13 cellular contexts compared by ENCODE assay signal in genomic region chr5:76874088-76874581, GRCh38. TPM values are rescaled to one million over a fixed set of nuclear protein-coding genes. Genes with fewer than 3 reads are reported as not detected.
A peak's percentile ranks its signal among the peaks of the same experiment; 100 is the strongest.
DNase-seq lines count a peak whose midpoint lies in the region; ATAC-seq and TF ChIP-seq lines count a peak whose summit lies in the region.
"Had no signal": no experiment of that assay in that cellular context is flagged by ENCODE, and none has a peak within 500 bp of the region (broad histone marks: within the 10 kb centered on the region; RNA-seq: fewer than 3 reads in every experiment).

No MANE protein-coding gene starts in this region.

- peaks cover 18% of the 10 kb centered on the region for H3F3A ChIP-seq in SU-DHL-6 (ENCODE audit: insufficient read depth)

- no peaks in the 10 kb centered on the region for H3K27me3 ChIP-seq in SU-DHL-6 (ENCODE audit: low read length)
- no peaks in the 10 kb centered on the region for H3K27me3 ChIP-seq in vagina
- H3K27me3 ChIP-seq: Peyer's patch had no signal

- peak overlapping the region; percentile 46 for H3K4me3 Mint-ChIP-seq in type B pancreatic cell
- H3K4me3 Mint-ChIP-seq in stimulated activated effector memory CD8-positive, alpha-beta T cell treated with anti-CD3 and anti-CD28 coated beads, Interleukin-12 subunit alpha, Interleukin-12 subunit beta, amount 100 ng/mL, for 72 hours, result no peak overlapping the region

- no peak overlapping the region for H3K27ac Mint-ChIP-seq in type B pancreatic cell
- no peak overlapping the region for H3K27ac Mint-ChIP-seq in stimulated activated effector memory CD8-positive, alpha-beta T cell treated with anti-CD3 and anti-CD28 coated beads, Interleukin-12 subunit alpha, Interleukin-12 subunit beta, amount 100 ng/mL, for 72 hours

- no peaks in the 10 kb centered on the region for H3K4me1 ChIP-seq in vagina
- H3K4me1 ChIP-seq: left ventricle myocardium inferior, Peyer's patch had no signal

- H3K4me2 ChIP-seq in SU-DHL-6 (ENCODE audit: low read depth, low read length, poor library complexity, severe bottlenecking), result peak overlapping the region; percentile 68

- DNase-seq in NCI-H82 (lab: John Stamatoyannopoulos, UW) (peak; percentile 26), NCI-H82 treated with DMSO at 0.1 percent for 48 hours (lab: John Stamatoyannopoulos, UW; ENCODE audit: unreplicated experiment) (no peak), NCI-H1436 treated with DMSO at 0.1 percent for 48 hours (lab: John Stamatoyannopoulos, UW) (peak; percentile 96), type B pancreatic cell (ENCODE audit: extremely low spot score, unreplicated experiment) (no peak), vagina (ENCODE audit: extremely low spot score in 2 of 2) (no peak)
- DNase-seq in stimulated activated effector memory CD8-positive, alpha-beta T cell treated with anti-CD3 and anti-CD28 coated beads, Interleukin-12 subunit alpha, Interleukin-12 subunit beta, amount 100 ng/mL, for 72 hours (ENCODE audit: low spot score in 2 of 2), result no peak
- no peak for DNase-seq in central memory CD4-positive, alpha-beta T cell
- DNase-seq: activated CD4-positive, alpha-beta T cell treated with anti-CD3 and anti-CD28 coated beads, Interleukin-2, amount 50 U/mL, for 48 hours; amniotic stem cell; GM23248; left ventricle myocardium inferior had no signal

- H3K4me3 ChIP-seq in SU-DHL-6 (ENCODE audit: insufficient read depth, low read length, poor library complexity, severe bottlenecking) (peak overlapping the region; percentile 70), vagina (no peak overlapping the region)
- H3K4me3 ChIP-seq: GM23248, left ventricle myocardium inferior had no signal

- H3K79me2 ChIP-seq in SU-DHL-6 (ENCODE audit: insufficient read depth, low read length), result peaks cover 42% of the 10 kb centered on the region

- no peaks in the 10 kb centered on the region for H3K36me3 Mint-ChIP-seq in type B pancreatic cell
- no peaks in the 10 kb centered on the region for H3K36me3 Mint-ChIP-seq in stimulated activated effector memory CD8-positive, alpha-beta T cell treated with anti-CD3 and anti-CD28 coated beads, Interleukin-12 subunit alpha, Interleukin-12 subunit beta, amount 100 ng/mL, for 72 hours

- no peaks in the 10 kb centered on the region for H4K20me1 ChIP-seq in SU-DHL-6 (ENCODE audit: low read depth, low read length)

- TF ChIP-seq CTCF in SU-DHL-6 (IDR thresholded peaks at IDR 0.05; ENCODE audit: insufficient read depth, low read length, poor library complexity, severe bottlenecking) (no peak), type B pancreatic cell (conservative IDR thresholded peaks at IDR 0.05) (no peak), vagina (IDR thresholded peaks at IDR 0.05) (no peak)

- no peaks in the 10 kb centered on the region for H3K9me2 ChIP-seq in SU-DHL-6 (replicated peaks; ENCODE audit: insufficient read depth, low read length)

- H3K9me3 ChIP-seq in SU-DHL-6 (ENCODE audit: insufficient read depth, low read length) (no peaks in the 10 kb centered on the region), vagina (no peaks in the 10 kb centered on the region)
- H3K9me3 ChIP-seq: left ventricle myocardium inferior, Peyer's patch had no signal

- H2AFZ ChIP-seq in SU-DHL-6 (ENCODE audit: low read depth, low read length, severe bottlenecking), result peak overlapping the region; percentile 13
- H2AFZ ChIP-seq: GM23248 had no signal

- H3K27me3 Mint-ChIP-seq in type B pancreatic cell, result peaks cover 3% of the 10 kb centered on the region

- no peak for ATAC-seq in stimulated activated effector memory CD8-positive, alpha-beta T cell treated with anti-CD3 and anti-CD28 coated beads, Interleukin-12 subunit alpha, Interleukin-12 subunit beta, amount 100 ng/mL, for 72 hours

- H3K36me3 ChIP-seq in SU-DHL-6 (ENCODE audit: low read length) (peaks cover 17% of the 10 kb centered on the region; the same call in 1 of the 2 replicates), vagina (no peaks in the 10 kb centered on the region)
- H3K36me3 ChIP-seq: left ventricle myocardium inferior, Peyer's patch had no signal

- H3K27ac ChIP-seq in SU-DHL-6 (ENCODE audit: low read depth, low read length), result peak overlapping the region; percentile 98
- no peak overlapping the region for H3K27ac ChIP-seq in vagina
- H3K27ac ChIP-seq: GM23248, left ventricle myocardium inferior had no signal

- intact Hi-C loops in vagina (cut with DNase I), result no loop called here

- no peak for TF ChIP-seq POLR2A in vagina (IDR thresholded peaks at IDR 0.05)

- H3K4me1 Mint-ChIP-seq in type B pancreatic cell (ENCODE audit: unreplicated experiment), result peaks cover 11% of the 10 kb centered on the region
- no peaks in the 10 kb centered on the region for H3K4me1 Mint-ChIP-seq in stimulated activated effector memory CD8-positive, alpha-beta T cell treated with anti-CD3 and anti-CD28 coated beads, Interleukin-12 subunit alpha, Interleukin-12 subunit beta, amount 100 ng/mL, for 72 hours

- H3K9me3 Mint-ChIP-seq in type B pancreatic cell, result no peaks in the 10 kb centered on the region
- H3K9me3 Mint-ChIP-seq in stimulated activated effector memory CD8-positive, alpha-beta T cell treated with anti-CD3 and anti-CD28 coated beads, Interleukin-12 subunit alpha, Interleukin-12 subunit beta, amount 100 ng/mL, for 72 hours, result no peaks in the 10 kb centered on the region

- peak overlapping the region; percentile 77 for H3K9ac ChIP-seq in SU-DHL-6 (ENCODE audit: low read length)
- H3K9ac ChIP-seq: GM23248 had no signal

RNA-seq across cellular contexts. Expression of gene S100Z, which starts 24.3 kb away (rescaled TPM):
- 0.56 and 0.67 TPM in 2 replicates for total RNA-seq in type B pancreatic cell (ENCODE audit: low replicate concordance)
- not detected for total RNA-seq in vagina
- total RNA-seq: GM23248, left ventricle myocardium inferior had no signal

RNA-seq across cellular contexts. Expression of gene F2RL1, which starts 55.3 kb away (rescaled TPM):
- 10.9 and 35.2 TPM in 2 replicates for total RNA-seq in type B pancreatic cell (ENCODE audit: low replicate concordance)
- total RNA-seq in vagina, result 6.6 TPM

Comparison
In these comparisons a context has a peak if more than half of its experiments do, and no peak if none do; other contexts are left out.
1. DNase-seq: peak in NCI-H82 (single experiment) and NCI-H1436 treated with DMSO at 0.1 percent for 48 hours (single experiment); none in NCI-H82 treated with DMSO at 0.1 percent for 48 hours (single experiment), type B pancreatic cell (single experiment), stimulated activated effector memory CD8-positive, alpha-beta T cell treated with anti-CD3 and anti-CD28 coated beads, Interleukin-12 subunit alpha, Interleukin-12 subunit beta, amount 100 ng/mL, for 72 hours (0 of 2), central memory CD4-positive, alpha-beta T cell (single experiment) and vagina (0 of 2).